In the genomic region with DNA sequence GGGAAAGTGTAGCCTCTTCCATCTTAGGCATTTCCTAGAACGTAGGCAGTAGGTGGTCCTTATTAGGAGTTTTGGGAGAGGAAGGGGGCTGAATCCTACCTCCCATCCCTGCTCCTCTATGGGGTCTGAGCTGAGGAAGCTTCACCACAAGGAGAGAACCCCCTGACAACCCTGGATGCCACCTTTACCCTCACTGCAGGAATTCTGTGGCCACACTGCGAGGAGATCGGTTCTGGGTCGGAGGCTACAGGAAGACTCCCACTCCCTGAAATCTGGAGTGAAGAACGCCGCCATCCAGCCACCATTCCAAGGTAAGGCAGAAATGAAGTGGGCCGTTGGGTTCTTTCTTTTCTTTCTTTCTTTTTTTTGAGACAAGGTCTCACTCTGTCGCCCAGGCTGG, we compare ENCODE assay signal across 18 cellular contexts. TPM values are rescaled to one million over a fixed set of nuclear protein-coding genes. Genes with fewer than 3 reads are reported as not detected.
DNase-seq lines count a peak whose midpoint lies in the region; ATAC-seq, FAIRE-seq and TF ChIP-seq lines count a peak whose summit lies in the region.
"Had no signal": no experiment of that assay in that cellular context is flagged by ENCODE, and none has a peak within 500 bp of the region (broad histone marks: within the 10 kb centered on the region; RNA-seq: fewer than 3 reads in every experiment).

No MANE protein-coding gene starts in this region.

- no peak overlapping the region for H3K9ac ChIP-seq in astrocyte (ENCODE audit: low read length)

- TF ChIP-seq CTCF in astrocyte (IDR thresholded peaks at IDR 0.05; ENCODE audit: insufficient read depth, low read depth, low read length) (no peak), mucosa of descending colon (IDR thresholded peaks at IDR 0.05) (no peak)

- no peak for FAIRE-seq in astrocyte (lab: Jason Lieb, UNC)
- FAIRE-seq: K562 had no signal

- no peak for DNase-seq in activated naive CD4-positive, alpha-beta T cell treated with anti-CD3 and anti-CD28 coated beads for 36 hours
- DNase-seq in activated naive CD4-positive, alpha-beta T cell (lab: John Stamatoyannopoulos, UW): no peak
- DNase-seq in astrocyte (ENCODE audit: low read depth): no peak
- DNase-seq in mucosa of descending colon: no peak
- DNase-seq in NCI-H1417 (lab: John Stamatoyannopoulos, UW): no peak
- DNase-seq: colonic mucosa; DMS79 treated with DMSO at 0.1 percent for 48 hours; NCI-H1436; NCI-H446; ovary; stimulated activated CD4-positive, alpha-beta T cell treated with anti-CD3 and anti-CD28 coated beads, Interleukin-12 subunit alpha, Interleukin-12 subunit beta, amount 100 ng/mL, for 4 hours; SW 1271 had no signal

- CTCF ChIA-PET in activated naive CD4-positive, alpha-beta T cell treated with anti-CD3 and anti-CD28 coated beads for 36 hours (lab: Charles Lee): no interaction called here

- H3K9me3 Mint-ChIP-seq in activated naive CD4-positive, alpha-beta T cell treated with anti-CD3 and anti-CD28 coated beads for 36 hours: no peaks in the 10 kb centered on the region
- H3K9me3 Mint-ChIP-seq in IgD-negative memory B cell (no peaks in the 10 kb centered on the region), astrocyte (ENCODE audit: unreplicated experiment) (no peaks in the 10 kb centered on the region)
- H3K9me3 Mint-ChIP-seq in stimulated activated memory B cell treated with anti-CD40 and anti-IgM and Interleukin-4, amounts not matched to agents 10 μg/mL and 1 μg/mL and 100 μg/mL, for 72 hours: no peaks in the 10 kb centered on the region
- H3K9me3 Mint-ChIP-seq: type B pancreatic cell had no signal

- H3K4me1 Mint-ChIP-seq in activated naive CD4-positive, alpha-beta T cell treated with anti-CD3 and anti-CD28 coated beads for 36 hours (ENCODE audit: low read depth): peaks cover 36% of the 10 kb centered on the region
- H3K4me1 Mint-ChIP-seq in IgD-negative memory B cell: peaks cover 40 to 60% (median 60%) of the 10 kb centered on the region in 3 donors
- H3K4me1 Mint-ChIP-seq in astrocyte (ENCODE audit: low read depth, unreplicated experiment): peaks cover 31% of the 10 kb centered on the region
- H3K4me1 Mint-ChIP-seq in stimulated activated memory B cell treated with anti-CD40 and anti-IgM and Interleukin-4, amounts not matched to agents 10 μg/mL and 1 μg/mL and 100 μg/mL, for 72 hours: peaks cover 87% of the 10 kb centered on the region

- no peaks in the 10 kb centered on the region for H4K20me1 ChIP-seq in astrocyte (ENCODE audit: insufficient read depth, low read length)

- H3K27me3 ChIP-seq in astrocyte (ENCODE audit: insufficient read depth, low read length): peaks cover 10% of the 10 kb centered on the region
- H3K27me3 ChIP-seq: colonic mucosa, ovary had no signal

- H3K79me2 ChIP-seq in astrocyte (ENCODE audit: insufficient read depth, low read length): no peaks in the 10 kb centered on the region

- H3K27ac ChIP-seq in astrocyte (ENCODE audit: low read depth, low read length): no peak overlapping the region
- H3K27ac ChIP-seq: colonic mucosa had no signal

- no peak overlapping the region for H2AFZ ChIP-seq in astrocyte (ENCODE audit: low read depth, low read length)

- intact Hi-C loops in activated naive CD4-positive, alpha-beta T cell treated with anti-CD3 and anti-CD28 coated beads for 36 hours (cut with micrococcal nuclease): no loop called here
- intact Hi-C loops in mucosa of descending colon (cut with DNase I, micrococcal nuclease): no loop called here

- no peaks in the 10 kb centered on the region for H3K9me3 ChIP-seq in astrocyte (ENCODE audit: insufficient read depth, low read depth, low read length)
- H3K9me3 ChIP-seq in mucosa of descending colon: no peaks in the 10 kb centered on the region
- H3K9me3 ChIP-seq: colonic mucosa, ovary had no signal

- peaks cover 42% of the 10 kb centered on the region for H3K36me3 Mint-ChIP-seq in activated naive CD4-positive, alpha-beta T cell treated with anti-CD3 and anti-CD28 coated beads for 36 hours (ENCODE audit: low read depth)
- H3K36me3 Mint-ChIP-seq in IgD-negative memory B cell (peaks cover 8% of the 10 kb centered on the region), astrocyte (ENCODE audit: low read depth, unreplicated experiment) (peaks cover 22% of the 10 kb centered on the region)
- H3K36me3 Mint-ChIP-seq in stimulated activated memory B cell treated with anti-CD40 and anti-IgM and Interleukin-4, amounts not matched to agents 10 μg/mL and 1 μg/mL and 100 μg/mL, for 72 hours: no peaks in the 10 kb centered on the region
- H3K36me3 Mint-ChIP-seq: type B pancreatic cell had no signal

- H3K4me1 ChIP-seq in astrocyte (ENCODE audit: insufficient read depth, low read length) (peaks cover 9% of the 10 kb centered on the region), mucosa of descending colon (ENCODE audit: low read depth) (peaks cover 16% of the 10 kb centered on the region)

- H3K27me3 Mint-ChIP-seq in activated naive CD4-positive, alpha-beta T cell treated with anti-CD3 and anti-CD28 coated beads for 36 hours (ENCODE audit: low read depth): no peaks in the 10 kb centered on the region
- H3K27me3 Mint-ChIP-seq in IgD-negative memory B cell (no peaks in the 10 kb centered on the region), astrocyte (ENCODE audit: low read depth, unreplicated experiment) (peaks cover 2% of the 10 kb centered on the region)
- H3K27me3 Mint-ChIP-seq in stimulated activated memory B cell treated with anti-CD40 and anti-IgM and Interleukin-4, amounts not matched to agents 10 μg/mL and 1 μg/mL and 100 μg/mL, for 72 hours: no peaks in the 10 kb centered on the region

- ATAC-seq in stimulated activated memory B cell treated with anti-CD40 and anti-IgM and Interleukin-4, amounts not matched to agents 10 μg/mL and 1 μg/mL and 100 μg/mL, for 72 hours: no peak
- ATAC-seq in mucosa of descending colon (no peak), GM21515 (IDR thresholded peaks at IDR 0.05; ENCODE audit: unreplicated experiment) (no peak)
- ATAC-seq: Panc1 had no signal

- peak overlapping the region; percentile 93 for H3K4me3 Mint-ChIP-seq in activated naive CD4-positive, alpha-beta T cell treated with anti-CD3 and anti-CD28 coated beads for 36 hours
- H3K4me3 Mint-ChIP-seq in IgD-negative memory B cell (peak overlapping the region; percentile 94 to 98 (median 96)), astrocyte (ENCODE audit: unreplicated experiment) (peak overlapping the region; percentile 91)
- H3K4me3 Mint-ChIP-seq in stimulated activated memory B cell treated with anti-CD40 and anti-IgM and Interleukin-4, amounts not matched to agents 10 μg/mL and 1 μg/mL and 100 μg/mL, for 72 hours: no peak overlapping the region

- peak overlapping the region; percentile 30 for H3K27ac Mint-ChIP-seq in activated naive CD4-positive, alpha-beta T cell treated with anti-CD3 and anti-CD28 coated beads for 36 hours
- H3K27ac Mint-ChIP-seq in IgD-negative memory B cell (peak overlapping the region; percentile 30 to 90 (median 76)), astrocyte (ENCODE audit: unreplicated experiment) (peak overlapping the region; percentile 84)
- peak overlapping the region; percentile 95 for H3K27ac Mint-ChIP-seq in stimulated activated memory B cell treated with anti-CD40 and anti-IgM and Interleukin-4, amounts not matched to agents 10 μg/mL and 1 μg/mL and 100 μg/mL, for 72 hours
- H3K27ac Mint-ChIP-seq: type B pancreatic cell had no signal

- H3K4me3 ChIP-seq in astrocyte (ENCODE audit: insufficient read depth, low read depth, low read length) (no peak overlapping the region), mucosa of descending colon (no peak overlapping the region)
- H3K4me3 ChIP-seq: K562 had no signal

- no peak overlapping the region for H3K4me2 ChIP-seq in astrocyte (ENCODE audit: low read length)

- H3K36me3 ChIP-seq in astrocyte (ENCODE audit: insufficient read depth, low read length): no peaks in the 10 kb centered on the region
- H3K36me3 ChIP-seq in mucosa of descending colon (ENCODE audit: low read depth): no peaks in the 10 kb centered on the region
- H3K36me3 ChIP-seq: colonic mucosa, ovary had no signal

RNA-seq across cellular contexts. Expression of a gene that starts 1.5 kb away (rescaled TPM):
- 100 to 1,000 TPM; 138 to 145 TPM for total RNA-seq in activated naive CD4-positive, alpha-beta T cell treated with anti-CD3 and anti-CD28 coated beads for 36 hours
- polyA plus RNA-seq in IgD-negative memory B cell: 128 TPM
- total RNA-seq in astrocyte (420 and 434 TPM in 2 replicates), mucosa of descending colon (10 to 100 TPM; 30.7 to 78.5 (median 31.2) TPM)

Comparison
In these comparisons a context has a peak if more than half of its experiments do, and no peak if none do; other contexts are left out.
1. H3K27ac Mint-ChIP-seq: peak in every context shown above with its lines; median percentile 95 in stimulated activated memory B cell treated with anti-CD40 and anti-IgM and Interleukin-4, amounts not matched to agents 10 μg/mL and 1 μg/mL and 100 μg/mL, for 72 hours; 84 in astrocyte; 76 in IgD-negative memory B cell; 30 in activated naive CD4-positive, alpha-beta T cell treated with anti-CD3 and anti-CD28 coated beads for 36 hours.